Comparison of ENCODE assay signal across 31 cellular contexts in genomic region chr11:17469998-17470397, GRCh38. TPM values are rescaled to one million over a fixed set of nuclear protein-coding genes. Genes with fewer than 3 reads are reported as not detected.
"Had no signal": no experiment of that assay in that cellular context is flagged by ENCODE, and none has a peak within 500 bp of the region (broad histone marks: within the 10 kb centered on the region; RNA-seq: fewer than 3 reads in every experiment).

No MANE protein-coding gene starts in this region.

- H3K4me1 ChIP-seq: colonic mucosa, esophagus muscularis mucosa, esophagus squamous epithelium, foreskin keratinocyte, gastrocnemius medialis, gastroesophageal sphincter, heart left ventricle, heart right ventricle had no signal

- H3K36me3 ChIP-seq: colonic mucosa, esophagus muscularis mucosa, esophagus squamous epithelium, gastrocnemius medialis, gastroesophageal sphincter, heart right ventricle had no signal

- H3K4me3 ChIP-seq: colonic mucosa, coronary artery, dorsolateral prefrontal cortex, esophagus muscularis mucosa, esophagus squamous epithelium, gastrocnemius medialis, gastroesophageal sphincter, heart left ventricle, heart right ventricle had no signal

- H3K27me3 ChIP-seq: gastrocnemius medialis had no signal

- H3K27ac ChIP-seq: colonic mucosa, coronary artery, dorsolateral prefrontal cortex, epithelial cell of prostate, esophagus muscularis mucosa, esophagus squamous epithelium, foreskin keratinocyte, gastrocnemius medialis, gastroesophageal sphincter, heart left ventricle, heart right ventricle had no signal

- H3K9me3 ChIP-seq: colonic mucosa, esophagus muscularis mucosa, esophagus squamous epithelium, gastrocnemius medialis, gastroesophageal sphincter, heart left ventricle, heart right ventricle had no signal

- DNase-seq: colonic mucosa; cortex of kidney; dermis blood vessel endothelial cell; dorsolateral prefrontal cortex; effector CD4-positive, alpha-beta T cell; effector CD8-positive, alpha-beta T cell; effector memory CD4-positive, alpha-beta T cell; effector memory CD8-positive, alpha-beta T cell; endodermal cell; erythroblast; esophagus squamous epithelium; foreskin fibroblast; foreskin keratinocyte; foreskin melanocyte; gastrocnemius medialis; glutamatergic neuron; head of caudate nucleus; heart left ventricle; heart right ventricle had no signal

- ATAC-seq: effector memory CD8-positive, alpha-beta T cell; esophagus mucosa; foreskin keratinocyte; gastrocnemius medialis; gastroesophageal sphincter; heart left ventricle; heart right ventricle had no signal

RNA-seq across cellular contexts. Expression of gene ABCC8, which starts 6.6 kb away (rescaled TPM):
- total RNA-seq: chondrocyte, dermis blood vessel endothelial cell, dermis microvascular lymphatic vessel endothelial cell, endothelial cell of umbilical vein, epithelial cell of proximal tubule, esophagus mucosa, fibroblast of lung, fibroblast of villous mesenchyme, foreskin keratinocyte, glomerular endothelial cell had no signal
